17 cellular contexts compared by ENCODE assay signal in the genomic region with DNA sequence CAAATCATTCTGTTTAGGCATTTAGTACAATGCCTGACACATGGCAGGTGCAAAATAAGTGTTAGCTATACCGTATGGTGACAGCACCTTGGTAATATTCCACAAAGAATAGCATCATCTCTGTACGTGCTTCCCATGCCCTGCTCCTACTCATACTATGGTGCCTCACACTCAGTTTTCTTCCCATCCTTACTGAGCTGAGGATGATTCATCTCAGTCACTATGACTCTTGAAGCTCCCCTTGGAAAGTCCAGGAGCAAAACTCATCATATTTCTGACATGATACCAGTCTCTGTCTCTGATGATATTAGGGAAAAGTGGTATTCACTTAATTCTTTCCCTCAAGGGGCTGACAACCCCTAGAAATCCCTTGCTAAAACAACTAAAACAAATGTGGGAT.
"Had no signal": no experiment of that assay in that cellular context is flagged by ENCODE, and none has a peak within 500 bp of the region (broad histone marks: within the 10 kb centered on the region; RNA-seq: fewer than 3 reads in every experiment).

No MANE protein-coding gene starts in this region.

- H3K27me3 Mint-ChIP-seq: activated naive CD4-positive, alpha-beta T cell treated with anti-CD3 and anti-CD28 coated beads, Interleukin-2, amount 50 U/mL, for 24 hours; stimulated activated naive CD8-positive, alpha-beta T cell treated with anti-CD3 and anti-CD28 coated beads, Interleukin-15, amount 100 ng/mL, for 72 hours had no signal

- H3K9me3 Mint-ChIP-seq: activated CD8-positive, alpha-beta T cell treated with anti-CD3 and anti-CD28 coated beads for 36 hours; activated naive CD4-positive, alpha-beta T cell treated with anti-CD3 and anti-CD28 coated beads, Interleukin-2, amount 50 U/mL, for 24 hours; activated T-cell treated with anti-CD3 and anti-CD28 coated beads, Interleukin-2, amount 50 U/mL, for 4 hours; immature natural killer cell; neural crest cell had no signal

- FAIRE-seq: frontal cortex had no signal

- H3K27ac Mint-ChIP-seq: activated CD4-positive, alpha-beta T cell treated with anti-CD3 and anti-CD28 coated beads for 36 hours; activated CD8-positive, alpha-beta T cell treated with anti-CD3 and anti-CD28 coated beads for 36 hours; activated naive CD4-positive, alpha-beta T cell treated with anti-CD3 and anti-CD28 coated beads, Interleukin-2, amount 50 U/mL, for 24 hours; immature natural killer cell; stimulated activated naive CD8-positive, alpha-beta T cell treated with anti-CD3 and anti-CD28 coated beads, Interleukin-15, amount 100 ng/mL, for 72 hours; type B pancreatic cell had no signal

- ATAC-seq: activated CD4-positive, alpha-beta T cell treated with anti-CD3 and anti-CD28 coated beads for 36 hours; activated CD8-positive, alpha-beta T cell treated with anti-CD3 and anti-CD28 coated beads for 36 hours; activated T-cell treated with anti-CD3 and anti-CD28 coated beads, Interleukin-2, amount 50 U/mL, for 4 hours; stimulated activated naive CD8-positive, alpha-beta T cell treated with anti-CD3 and anti-CD28 coated beads, Interleukin-15, amount 100 ng/mL, for 72 hours had no signal

- H3K4me1 Mint-ChIP-seq: activated CD4-positive, alpha-beta T cell treated with anti-CD3 and anti-CD28 coated beads for 36 hours; activated naive CD4-positive, alpha-beta T cell treated with anti-CD3 and anti-CD28 coated beads, Interleukin-2, amount 50 U/mL, for 24 hours; stimulated activated naive CD8-positive, alpha-beta T cell treated with anti-CD3 and anti-CD28 coated beads, Interleukin-15, amount 100 ng/mL, for 72 hours had no signal

- H3K9me3 ChIP-seq: adrenal gland, heart left ventricle, right lobe of liver, spleen had no signal

- H3K36me3 ChIP-seq: adrenal gland, heart left ventricle, right lobe of liver, spleen had no signal

- H3K4me3 ChIP-seq: adrenal gland, coronary artery, heart left ventricle, lung, right lobe of liver, spleen had no signal

- H3K4me3 Mint-ChIP-seq: activated CD4-positive, alpha-beta T cell treated with anti-CD3 and anti-CD28 coated beads for 36 hours; activated CD8-positive, alpha-beta T cell treated with anti-CD3 and anti-CD28 coated beads for 36 hours; activated naive CD4-positive, alpha-beta T cell treated with anti-CD3 and anti-CD28 coated beads, Interleukin-2, amount 50 U/mL, for 24 hours; activated T-cell treated with anti-CD3 and anti-CD28 coated beads, Interleukin-2, amount 50 U/mL, for 4 hours; immature natural killer cell; neural crest cell; stimulated activated naive CD8-positive, alpha-beta T cell treated with anti-CD3 and anti-CD28 coated beads, Interleukin-15, amount 100 ng/mL, for 72 hours; type B pancreatic cell had no signal

- H3K27me3 ChIP-seq: adrenal gland, heart left ventricle, right lobe of liver, spleen had no signal

- H3K27ac ChIP-seq: adrenal gland, coronary artery, heart left ventricle, right lobe of liver, spleen had no signal

- H3K36me3 Mint-ChIP-seq: activated naive CD4-positive, alpha-beta T cell treated with anti-CD3 and anti-CD28 coated beads, Interleukin-2, amount 50 U/mL, for 24 hours had no signal

- DNase-seq: activated effector memory CD4-positive, alpha-beta T cell treated with Interleukin-2 at 50 U/mL for 16 hours; activated T-cell treated with anti-CD3 and anti-CD28 coated beads, Interleukin-2, amount 50 U/mL, for 4 hours; effector CD4-positive, alpha-beta T cell; spleen had no signal

- H3K4me1 ChIP-seq: adrenal gland, right lobe of liver, spleen had no signal
